In genomic region chr13:34208326-34208725, GRCh38 we compare ENCODE assay signal across 22 cellular contexts.
DNase-seq lines count a peak whose midpoint lies in the region; ATAC-seq and TF ChIP-seq lines count a peak whose summit lies in the region.
"Had no signal": no experiment of that assay in that cellular context is flagged by ENCODE, and none has a peak within 500 bp of the region (broad histone marks: within the 10 kb centered on the region; RNA-seq: fewer than 3 reads in every experiment).

No MANE protein-coding gene starts in this region.

- no peak for TF ChIP-seq CTCF in CD8-positive, alpha-beta T cell (IDR thresholded peaks at IDR 0.05)
- no peak for TF ChIP-seq CTCF in endothelial cell (IDR thresholded peaks at IDR 0.05; ENCODE audit: unreplicated experiment)

- no peak for ATAC-seq in left colon
- ATAC-seq in CD8-positive, alpha-beta T cell = no peak
- ATAC-seq: activated CD4-positive, CD25-positive, alpha-beta regulatory T cell treated with anti-CD3 and anti-CD28 coated beads, Interleukin-2, amount 50 U/mL, for 24 hours; natural killer cell; upper lobe of right lung had no signal

- no peak overlapping the region for H3K27ac Mint-ChIP-seq in CD8-positive, alpha-beta T cell
- H3K27ac Mint-ChIP-seq in endothelial cell (ENCODE audit: unreplicated experiment) = no peak overlapping the region
- H3K27ac Mint-ChIP-seq: activated naive CD8-positive, alpha-beta T cell; natural killer cell had no signal

- no peaks in the 10 kb centered on the region for H3K27me3 Mint-ChIP-seq in CD8-positive, alpha-beta T cell (ENCODE audit: low read depth)
- peaks cover 2% of the 10 kb centered on the region for H3K27me3 Mint-ChIP-seq in endothelial cell (ENCODE audit: unreplicated experiment)

- intact Hi-C loops in left colon (cut with DNase I, micrococcal nuclease) = no loop called here
- intact Hi-C loops in CD8-positive, alpha-beta T cell (cut with DNase I, micrococcal nuclease) = no loop called here

- CTCF ChIA-PET in CD8-positive, alpha-beta T cell (lab: Charles Lee) = no interaction called here

- peaks cover 27% of the 10 kb centered on the region for H3K4me1 ChIP-seq in SJSA1 (replicated peaks)
- H3K4me1 ChIP-seq in CD8-positive, alpha-beta T cell (ENCODE audit: insufficient read depth, low read length) = no peaks in the 10 kb centered on the region
- H3K4me1 ChIP-seq: upper lobe of right lung had no signal

- POLR2A ChIA-PET in CD8-positive, alpha-beta T cell (lab: Charles Lee) = no interaction called here

- H3K9me3 Mint-ChIP-seq in CD8-positive, alpha-beta T cell = no peaks in the 10 kb centered on the region
- no peaks in the 10 kb centered on the region for H3K9me3 Mint-ChIP-seq in endothelial cell (ENCODE audit: unreplicated experiment)

- peak overlapping the region; percentile 85 for H3K27ac ChIP-seq in SJSA1
- no peak overlapping the region for H3K27ac ChIP-seq in CD8-positive, alpha-beta T cell (ENCODE audit: low read depth, low read length)
- H3K27ac ChIP-seq: HL-60, upper lobe of right lung had no signal

- DNase-seq in EL (peak; percentile 35), SJSA1 (ENCODE audit: low read depth in 1 of 2, low spot score in 2 of 2) (peak in 1 of 2 experiments; percentile 62), fibroblast of peridontal ligament (ENCODE audit: extremely low read depth) (peak; percentile 70), skeletal muscle cell (ENCODE audit: low read depth) (peak; percentile 7), left colon (no peak), endothelial cell (ENCODE audit: low spot score) (no peak)
- DNase-seq in CD8-positive, alpha-beta T cell = no peak
- DNase-seq: activated T-cell treated with anti-CD3 and anti-CD28 coated beads, Interleukin-2, amount 50 U/mL, for 48 hours; C1 segment of cervical spinal cord; dermis blood vessel endothelial cell; GF-D8; heart right ventricle; MM.1S; natural killer cell; NCI-H146; NCI-H774; T1000; upper lobe of right lung had no signal

- H3K9me3 ChIP-seq in SJSA1 (replicated peaks) = no peaks in the 10 kb centered on the region
- H3K9me3 ChIP-seq in CD8-positive, alpha-beta T cell (ENCODE audit: low read length) = no peaks in the 10 kb centered on the region
- H3K9me3 ChIP-seq: upper lobe of right lung had no signal

- H3K4me3 ChIP-seq in SJSA1 (no peak overlapping the region), skeletal muscle cell (ENCODE audit: low read depth, low read length) (no peak overlapping the region)
- no peak overlapping the region for H3K4me3 ChIP-seq in CD8-positive, alpha-beta T cell (ENCODE audit: low read depth, low read length)
- H3K4me3 ChIP-seq: heart right ventricle, lung, upper lobe of right lung had no signal

- no peaks in the 10 kb centered on the region for H3K36me3 Mint-ChIP-seq in CD8-positive, alpha-beta T cell
- no peaks in the 10 kb centered on the region for H3K36me3 Mint-ChIP-seq in endothelial cell (ENCODE audit: low read depth, unreplicated experiment)
- H3K36me3 Mint-ChIP-seq: activated naive CD8-positive, alpha-beta T cell; natural killer cell had no signal

- H3K4me1 Mint-ChIP-seq in CD8-positive, alpha-beta T cell (ENCODE audit: low read depth) = no peaks in the 10 kb centered on the region
- H3K4me1 Mint-ChIP-seq in endothelial cell (ENCODE audit: unreplicated experiment) = no peaks in the 10 kb centered on the region
- H3K4me1 Mint-ChIP-seq: natural killer cell had no signal

- no peaks in the 10 kb centered on the region for H3K27me3 ChIP-seq in SJSA1 (replicated peaks)
- H3K27me3 ChIP-seq in CD8-positive, alpha-beta T cell (ENCODE audit: insufficient read depth, low read length) = no peaks in the 10 kb centered on the region
- H3K27me3 ChIP-seq: heart right ventricle, upper lobe of right lung had no signal

- H3K4me3 Mint-ChIP-seq in CD8-positive, alpha-beta T cell = no peak overlapping the region
- H3K4me3 Mint-ChIP-seq in endothelial cell (ENCODE audit: unreplicated experiment) = no peak overlapping the region
- H3K4me3 Mint-ChIP-seq: activated naive CD8-positive, alpha-beta T cell; natural killer cell had no signal

- no peaks in the 10 kb centered on the region for H3K36me3 ChIP-seq in SJSA1
- H3K36me3 ChIP-seq in CD8-positive, alpha-beta T cell (ENCODE audit: insufficient read depth, low read length) = no peaks in the 10 kb centered on the region
- H3K36me3 ChIP-seq: heart right ventricle, upper lobe of right lung had no signal

Comparison
In these comparisons a context has a peak if more than half of its experiments do, and no peak if none do; other contexts are left out.
1. DNase-seq: peak in EL (single experiment), fibroblast of peridontal ligament (single experiment) and skeletal muscle cell (single experiment); none in left colon (0 of 2), CD8-positive, alpha-beta T cell (0 of 7) and endothelial cell (single experiment).